18 cellular contexts compared by ENCODE assay signal in genomic region chr3:163175970-163176369, GRCh38.
A peak's percentile ranks its signal among the peaks of the same experiment; 100 is the strongest.
DNase-seq lines count a peak whose midpoint lies in the region; ATAC-seq and TF ChIP-seq lines count a peak whose summit lies in the region.
"Had no signal": no experiment of that assay in that cellular context is flagged by ENCODE, and none has a peak within 500 bp of the region (broad histone marks: within the 10 kb centered on the region; RNA-seq: fewer than 3 reads in every experiment).

No MANE protein-coding gene starts in this region.

- DNase-seq in Right ventricle myocardium inferior (ENCODE audit: missing footprints) (no peak), left ventricle myocardium superior (no peak), A673 (ENCODE audit: low spot score) (peak; percentile 70), NCI-H524 (lab: John Stamatoyannopoulos, UW) (peak; percentile 56 to 86), mesendoderm (peak; percentile 15), NCI-H1092 (lab: John Stamatoyannopoulos, UW) (no peak)
- DNase-seq: ACHN; AML-193; Caco-2; CD4-positive, alpha-beta T cell; DMS153; DMS79; GDM1; HCEC 1CT had no signal

- no peak overlapping the region for H3K4me3 ChIP-seq in A673 (ENCODE audit: low read depth, low read length, poor library complexity, severe bottlenecking)
- H3K4me3 ChIP-seq in mesendoderm (ENCODE audit: low read length) = no peak overlapping the region
- H3K4me3 ChIP-seq: GM23338 had no signal

- H3K56ac ChIP-seq in mesendoderm (ENCODE audit: low read length) = no peak overlapping the region

- intact Hi-C loops in Right ventricle myocardium inferior (cut with DNase I) = no loop called here
- intact Hi-C loops in left ventricle myocardium superior (cut with micrococcal nuclease) = no loop called here
- intact Hi-C loops in A673 (cut with micrococcal nuclease; ENCODE audit: unreplicated experiment) = no loop called here

- H3K36me3 ChIP-seq in A673 (ENCODE audit: insufficient read depth, low read length, poor library complexity, severe bottlenecking) (peaks cover 10% of the 10 kb centered on the region), mesendoderm (ENCODE audit: control insufficient read depth, insufficient read depth, low read length) (no peaks in the 10 kb centered on the region)

- H3K79me1 ChIP-seq in mesendoderm (ENCODE audit: low read length) = no peaks in the 10 kb centered on the region

- peak; percentile 39 for ATAC-seq in Right ventricle myocardium inferior
- no peak for ATAC-seq in left ventricle myocardium superior
- no peak for ATAC-seq in HG02571 (IDR thresholded peaks at IDR 0.05; ENCODE audit: unreplicated experiment)
- ATAC-seq: GM23338 had no signal

- H3K27ac ChIP-seq in A673 (ENCODE audit: low read depth, low read length, poor library complexity, severe bottlenecking) = peak overlapping the region; percentile 38
- no peak overlapping the region for H3K27ac ChIP-seq in mesendoderm (ENCODE audit: low read depth, low read length)
- H3K27ac ChIP-seq: C4-2B, HL-60 had no signal

- no peak overlapping the region for H3K4me2 ChIP-seq in mesendoderm (ENCODE audit: low read length)
- H3K4me2 ChIP-seq: GM23338 had no signal

- POLR2A ChIA-PET in A673 (lab: Charles Lee; ENCODE audit: low non-redundant PET) = no interaction called here

- no peak overlapping the region for H3K9ac ChIP-seq in mesendoderm (ENCODE audit: low read length)

- H2BK120ac ChIP-seq in mesendoderm (ENCODE audit: low read depth, low read length) = no peak overlapping the region

- H2BK5ac ChIP-seq in mesendoderm (ENCODE audit: low read length) = no peak overlapping the region

- no CpG with 5 or more reads among the region's 2 CpGs for WGBS in mesendoderm (ENCODE audit: extremely low coverage, insufficient coverage, low lambda C conversion rate)

- BruUV-seq in A673 (replicated peaks; lab: Mats Ljungman, UMichigan) = no TSS peak

- no peak overlapping the region for H2BK15ac ChIP-seq in mesendoderm (replicated peaks; ENCODE audit: low read depth)

- H3K4me1 ChIP-seq in A673 (ENCODE audit: insufficient read depth, low read length, poor library complexity, severe bottlenecking) = peaks cover 12% of the 10 kb centered on the region
- no peaks in the 10 kb centered on the region for H3K4me1 ChIP-seq in mesendoderm (ENCODE audit: control insufficient read depth, low read depth, low read length)
- H3K4me1 ChIP-seq: Caco-2 had no signal

- H2AK5ac ChIP-seq in mesendoderm (ENCODE audit: low read length) = no peak overlapping the region

- H3K79me2 ChIP-seq in mesendoderm (ENCODE audit: control insufficient read depth, insufficient read depth, low read length) = no peaks in the 10 kb centered on the region

- H3K27me3 ChIP-seq in A673 (replicated peaks; ENCODE audit: insufficient read depth, low read depth, low read length, poor library complexity) (no peaks in the 10 kb centered on the region), mesendoderm (ENCODE audit: insufficient read depth, low read length, poor library complexity) (no peaks in the 10 kb centered on the region)

- H3K9me3 ChIP-seq in A673 (ENCODE audit: low read depth, low read length, poor library complexity, severe bottlenecking) = peaks cover 12% of the 10 kb centered on the region
- H3K9me3 ChIP-seq: Caco-2 had no signal

- H3K18ac ChIP-seq in mesendoderm (ENCODE audit: low read length) = no peak overlapping the region

- no peak for TF ChIP-seq CTCF in A673 (conservative IDR thresholded peaks at IDR 0.05; ENCODE audit: low read depth, low read length)

- H3K23ac ChIP-seq in mesendoderm (ENCODE audit: low read length) = no peak overlapping the region

- no peak overlapping the region for H4K5ac ChIP-seq in mesendoderm (ENCODE audit: low read length)

- H3K4ac ChIP-seq in mesendoderm (ENCODE audit: low read depth, low read length) = no peak overlapping the region

- no peak overlapping the region for H4K8ac ChIP-seq in mesendoderm (ENCODE audit: low read depth, low read length)

- CTCF ChIA-PET in A673 (lab: Charles Lee) = no interaction called here

Comparison
In these comparisons a context has a peak if more than half of its experiments do, and no peak if none do; other contexts are left out.
1. DNase-seq: peak in A673 (single experiment), NCI-H524 (2 of 2) and mesendoderm (single experiment); none in Right ventricle myocardium inferior (single experiment), left ventricle myocardium superior (single experiment) and NCI-H1092 (single experiment).